ENCODE assay signal across 8 cellular contexts in genomic region chr3:13895155-13896105, GRCh38. TPM values are rescaled to one million over a fixed set of nuclear protein-coding genes. Genes with fewer than 3 reads are reported as not detected.
DNase-seq lines count a peak whose midpoint lies in the region; ATAC-seq and TF ChIP-seq lines count a peak whose summit lies in the region.

No MANE protein-coding gene starts in this region.

- no peaks in the 10 kb centered on the region for H3K79me2 ChIP-seq in neural cell (replicated peaks; ENCODE audit: insufficient read depth, low read length)

- H3K27me3 Mint-ChIP-seq in CD8-positive, alpha-beta memory T cell: peaks cover 0 to 6% of the 10 kb centered on the region in 2 donors

- H3F3A ChIP-seq in neural cell (ENCODE audit: insufficient read depth, low read length, poor library complexity, severe bottlenecking): no peaks in the 10 kb centered on the region

- H3K36me3 ChIP-seq in CD8-positive, alpha-beta memory T cell (ENCODE audit: insufficient read depth, low read length): no peaks in the 10 kb centered on the region
- no peaks in the 10 kb centered on the region for H3K36me3 ChIP-seq in neural cell (ENCODE audit: insufficient read depth, low read length)

- POLR2A ChIA-PET in CD8-positive, alpha-beta memory T cell (lab: Charles Lee): no interaction called here

- CTCF ChIA-PET in CD8-positive, alpha-beta memory T cell (lab: Charles Lee): interaction anchor here (0.8 to 6.4 kb wide), 18 partner anchors 10 to 572 kb away, joined by 3 to 46 read pairs (median 5); partner anchors contain the start of genes CHCHD4, HDAC11, LSM3 and SLC6A6

- peak overlapping the region; percentile 17 to 99 (median 90) for H3K27ac Mint-ChIP-seq in CD8-positive, alpha-beta memory T cell

- H3K4me3 Mint-ChIP-seq in CD8-positive, alpha-beta memory T cell: peak overlapping the region; percentile 71 to 98 (median 92)

- TF ChIP-seq CTCF in fibroblast of villous mesenchyme (IDR thresholded peaks at IDR 0.05; ENCODE audit: insufficient read depth, low read depth, low read length) (no peak), neural cell (IDR thresholded peaks at IDR 0.05; ENCODE audit: poor library complexity, severe bottlenecking) (no peak)

- H3K9me2 ChIP-seq in neural cell (ENCODE audit: insufficient read depth, low read length): no peaks in the 10 kb centered on the region

- peak overlapping the region; percentile 68 for H3K9ac ChIP-seq in neural cell (ENCODE audit: low read length)

- H3K4me2 ChIP-seq in neural cell (ENCODE audit: low read length): peak overlapping the region; percentile 46

- H3K36me3 Mint-ChIP-seq in CD8-positive, alpha-beta memory T cell: peaks cover 2 to 15% (median 10%) of the 10 kb centered on the region in 3 donors

- H3K4me1 Mint-ChIP-seq in CD8-positive, alpha-beta memory T cell: peaks cover 35 to 40% (median 36%) of the 10 kb centered on the region in 3 donors

- peak; percentile 91 to 95 (median 92) for DNase-seq in CD8-positive, alpha-beta memory T cell
- DNase-seq in HPDE6-E6E7 (ENCODE audit: extremely low spot score): peak; percentile 72
- DNase-seq in RKO (ENCODE audit: low spot score): peak; percentile 91
- DNase-seq in activated gamma-delta T cell treated with Interleukin-2 at 50 U/mL for 16 hours: peak; percentile 96
- peak; percentile 81 for DNase-seq in fibroblast of villous mesenchyme (ENCODE audit: low read depth)
- DNase-seq in stimulated activated naive CD8-positive, alpha-beta T cell treated with anti-CD3 and anti-CD28 coated beads, Interleukin-15, Interleukin-2, amounts not matched to agents 100 U/mL and 50 U/mL, for 24 hours: peak; percentile 96

- H3K4me3 ChIP-seq in CD8-positive, alpha-beta memory T cell (ENCODE audit: low read length): peak overlapping the region; percentile 71
- H3K4me3 ChIP-seq in fibroblast of villous mesenchyme (ENCODE audit: low read depth, low read length) (peak overlapping the region; percentile 51), neural cell (ENCODE audit: low read length) (peak overlapping the region; percentile 71)

- ATAC-seq in GM19468 (IDR thresholded peaks at IDR 0.05; ENCODE audit: extremely low read depth, unreplicated experiment): peak; percentile 88
- ATAC-seq in stimulated activated naive CD8-positive, alpha-beta T cell treated with anti-CD3 and anti-CD28 coated beads, Interleukin-15, Interleukin-2, amounts not matched to agents 100 U/mL and 50 U/mL, for 24 hours: peak; percentile 99

- no peaks in the 10 kb centered on the region for H4K20me1 ChIP-seq in neural cell (ENCODE audit: insufficient read depth)

- no peaks in the 10 kb centered on the region for H3K27me3 ChIP-seq in CD8-positive, alpha-beta memory T cell (ENCODE audit: insufficient read depth, low read length, poor library complexity, severe bottlenecking)
- peaks cover 22% of the 10 kb centered on the region for H3K27me3 ChIP-seq in neural cell (ENCODE audit: insufficient read depth, low read depth, low read length)

- peak overlapping the region; percentile 54 for H2AFZ ChIP-seq in neural cell (ENCODE audit: low read depth, low read length)

- TF ChIP-seq RAD21 in neural cell (conservative IDR thresholded peaks at IDR 0.05): no peak

- H3K9me3 ChIP-seq in CD8-positive, alpha-beta memory T cell (ENCODE audit: low read length): no peaks in the 10 kb centered on the region
- H3K9me3 ChIP-seq in neural cell (ENCODE audit: low read length): peaks cover 2% of the 10 kb centered on the region

- peaks cover 31% of the 10 kb centered on the region for H3K4me1 ChIP-seq in CD8-positive, alpha-beta memory T cell (ENCODE audit: insufficient read depth, low read length)

- peak overlapping the region; percentile 66 for H3K27ac ChIP-seq in CD8-positive, alpha-beta memory T cell (ENCODE audit: low read depth, low read length)
- H3K27ac ChIP-seq in neural cell (ENCODE audit: low read length): no peak overlapping the region

- H3K9me3 Mint-ChIP-seq in CD8-positive, alpha-beta memory T cell: peaks cover under 1 to 16% (median 13%) of the 10 kb centered on the region in 5 donors

- no peak for TF ChIP-seq EP300 in neural cell (conservative IDR thresholded peaks at IDR 0.05; ENCODE audit: poor library complexity, severe bottlenecking)

TF ChIP-seq in neural cell, 6 proteins besides CTCF, POLR2A, EP300 and RAD21:
- no peak for TF ChIP-seq SMC3 (conservative IDR thresholded peaks at IDR 0.05; ENCODE audit: poor library complexity)
- peak; percentile 41 for TF ChIP-seq POLR2AphosphoS5 (IDR thresholded peaks at IDR 0.05)
- TF ChIP-seq TAF1 (IDR thresholded peaks at IDR 0.05; ENCODE audit: low read depth): no peak
- TF ChIP-seq MXI1 (conservative IDR thresholded peaks at IDR 0.05; ENCODE audit: poor library complexity, severe bottlenecking): no peak
- TF ChIP-seq, protein P1, sequence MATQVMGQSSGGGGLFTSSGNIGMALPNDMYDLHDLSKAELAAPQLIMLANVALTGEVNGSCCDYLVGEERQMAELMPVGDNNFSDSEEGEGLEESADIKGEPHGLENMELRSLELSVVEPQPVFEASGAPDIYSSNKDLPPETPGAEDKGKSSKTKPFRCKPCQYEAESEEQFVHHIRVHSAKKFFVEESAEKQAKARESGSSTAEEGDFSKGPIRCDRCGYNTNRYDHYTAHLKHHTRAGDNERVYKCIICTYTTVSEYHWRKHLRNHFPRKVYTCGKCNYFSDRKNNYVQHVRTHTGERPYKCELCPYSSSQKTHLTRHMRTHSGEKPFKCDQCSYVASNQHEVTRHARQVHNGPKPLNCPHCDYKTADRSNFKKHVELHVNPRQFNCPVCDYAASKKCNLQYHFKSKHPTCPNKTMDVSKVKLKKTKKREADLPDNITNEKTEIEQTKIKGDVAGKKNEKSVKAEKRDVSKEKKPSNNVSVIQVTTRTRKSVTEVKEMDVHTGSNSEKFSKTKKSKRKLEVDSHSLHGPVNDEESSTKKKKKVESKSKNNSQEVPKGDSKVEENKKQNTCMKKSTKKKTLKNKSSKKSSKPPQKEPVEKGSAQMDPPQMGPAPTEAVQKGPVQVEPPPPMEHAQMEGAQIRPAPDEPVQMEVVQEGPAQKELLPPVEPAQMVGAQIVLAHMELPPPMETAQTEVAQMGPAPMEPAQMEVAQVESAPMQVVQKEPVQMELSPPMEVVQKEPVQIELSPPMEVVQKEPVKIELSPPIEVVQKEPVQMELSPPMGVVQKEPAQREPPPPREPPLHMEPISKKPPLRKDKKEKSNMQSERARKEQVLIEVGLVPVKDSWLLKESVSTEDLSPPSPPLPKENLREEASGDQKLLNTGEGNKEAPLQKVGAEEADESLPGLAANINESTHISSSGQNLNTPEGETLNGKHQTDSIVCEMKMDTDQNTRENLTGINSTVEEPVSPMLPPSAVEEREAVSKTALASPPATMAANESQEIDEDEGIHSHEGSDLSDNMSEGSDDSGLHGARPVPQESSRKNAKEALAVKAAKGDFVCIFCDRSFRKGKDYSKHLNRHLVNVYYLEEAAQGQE (IDR thresholded peaks at IDR 0.05; ENCODE audit: borderline replicate concordance): no peak

RNA-seq across cellular contexts. Expression of gene WNT7A, which starts 15.6 kb away (rescaled TPM):
- under 1 TPM; 0.31 to 0.38 TPM for total RNA-seq in CD8-positive, alpha-beta memory T cell
- 1.5 TPM for polyA plus RNA-seq in CD8-positive, alpha-beta memory T cell
- total RNA-seq in fibroblast of villous mesenchyme: not detected in 2 replicates
- 13.3 and 17.7 TPM in 2 replicates for polyA plus RNA-seq in neural cell
- 35.8 and 37.4 TPM in 2 replicates for polyA minus RNA-seq in neural cell
